Comparison of ENCODE assay signal across 11 cellular contexts in genomic region chr11:83971063-83971462, GRCh38.
DNase-seq lines count a peak whose midpoint lies in the region; ATAC-seq and TF ChIP-seq lines count a peak whose summit lies in the region.
"Had no signal": no experiment of that assay in that cellular context is flagged by ENCODE, and none has a peak within 500 bp of the region (broad histone marks: within the 10 kb centered on the region; RNA-seq: fewer than 3 reads in every experiment).

No MANE protein-coding gene starts in this region.

- no peak overlapping the region for H3K56ac ChIP-seq in IMR-90 (ENCODE audit: extremely low read depth, insufficient read depth, low read length)

- dilution Hi-C loops in IMR-90 (cut with HindIII; ENCODE audit: low sequenced_read_pairs, unreplicated experiment), result no loop called here

- no peak overlapping the region for H2BK15ac ChIP-seq in IMR-90 (ENCODE audit: low read depth, low read length)

- TF ChIP-seq POLR2A in IMR-90 (IDR thresholded peaks at IDR 0.05; ENCODE audit: low read depth, low read length), result no peak

- no peaks in the 10 kb centered on the region for H3K79me1 ChIP-seq in IMR-90 (ENCODE audit: low read depth in 1 of 2, low read length in 2 of 2)

- DNase-seq in NCI-H2081 (lab: John Stamatoyannopoulos, UW), result peak; percentile 13 to 47
- DNase-seq in NCI-H2081 treated with DMSO at 0.1 percent for 48 hours (lab: John Stamatoyannopoulos, UW), result no peak
- peak; percentile 0 for DNase-seq in IMR-90
- peak; percentile 12 for DNase-seq in smooth muscle cell of the brain vasculature (ENCODE audit: low read depth, low spot score)
- DNase-seq in T-cell, result no peak
- DNase-seq in foreskin melanocyte, result no peak
- DNase-seq in stimulated activated CD4-positive, alpha-beta T cell treated with anti-CD3 and anti-CD28 coated beads, Interleukin-2, amount 100 ng/mL, for 48 hours, result no peak
- DNase-seq: activated effector memory CD4-positive, alpha-beta T cell treated with Interleukin-2 at 50 U/mL for 16 hours; NCI-H510A treated with DMSO at 0.1 percent for 48 hours had no signal

- in situ Hi-C loops in IMR-90 (cut with MboI; ENCODE audit: low sequenced_read_pairs), result no loop called here

- H3K4me1 Mint-ChIP-seq in T-cell, result no peaks in the 10 kb centered on the region

- no peak overlapping the region for H2BK120ac ChIP-seq in IMR-90 (ENCODE audit: low read depth, low read length)

- H4K91ac ChIP-seq in IMR-90 (ENCODE audit: insufficient read depth, low read depth, low read length), result no peak overlapping the region

- H2AFZ ChIP-seq in IMR-90 (replicated peaks; ENCODE audit: low read length, poor library complexity), result no peak overlapping the region

- H2BK20ac ChIP-seq in IMR-90 (ENCODE audit: low read depth, low read length), result no peak overlapping the region

- no peak overlapping the region for H3K4me3 Mint-ChIP-seq in T-cell

- no peak overlapping the region for H3K27ac Mint-ChIP-seq in T-cell

- H3K18ac ChIP-seq in IMR-90 (ENCODE audit: low read depth, low read length), result no peak overlapping the region

- no peaks in the 10 kb centered on the region for H3K9me1 ChIP-seq in IMR-90 (ENCODE audit: insufficient read depth, low read length)

- H3K9me3 Mint-ChIP-seq in T-cell, result peaks cover under 1 to 9% (median 6%) of the 10 kb centered on the region in 3 donors

- no peak overlapping the region for H4K8ac ChIP-seq in IMR-90 (ENCODE audit: low read depth in 2 of 2, low read length in 2 of 2)

- no peaks in the 10 kb centered on the region for H3K4me1 ChIP-seq in IMR-90 (ENCODE audit: control insufficient read depth, insufficient read depth, low read length)

- CTCF ChIA-PET in IMR-90 (lab: Yijun Ruan, JAX) (no interaction called here), T-cell (lab: Charles Lee) (no interaction called here)

- 0% methylated on average over 1 of the region's 1 CpG; no CpG with 5 or more reads in 1 of the 2 experiments for WGBS in IMR-90 (ENCODE audit: extremely low coverage in 2 of 2, insufficient read length in 1 of 2), 2 experiments

- no peak overlapping the region for H3K23ac ChIP-seq in IMR-90 (ENCODE audit: low read depth, low read length)

- no peaks in the 10 kb centered on the region for H3K27me3 Mint-ChIP-seq in T-cell

- H4K5ac ChIP-seq in IMR-90 (ENCODE audit: low read depth, low read length), result no peak overlapping the region

- ATAC-seq in IMR-90 (ENCODE audit: low read depth), result no peak
- no peak for ATAC-seq in T-cell (replicated peaks in 1 of 4)

- H3K9ac ChIP-seq in IMR-90 (ENCODE audit: low read depth, low read length), result no peak overlapping the region

- H3K4me2 ChIP-seq in IMR-90 (ENCODE audit: low read depth, low read length), result no peak overlapping the region

- no TSS peak for BruUV-seq in IMR-90 (replicated peaks; lab: Mats Ljungman, UMichigan)

- no peak overlapping the region for H3K4me3 ChIP-seq in IMR-90 (ENCODE audit: insufficient read depth, low read depth, low read length)
- H3K4me3 ChIP-seq: lung had no signal

- H2BK5ac ChIP-seq in IMR-90 (ENCODE audit: low read depth, low read length, poor library complexity, severe bottlenecking), result no peak overlapping the region

- no peaks in the 10 kb centered on the region for H3K36me3 Mint-ChIP-seq in T-cell

- no peak for TF ChIP-seq RAD21 in IMR-90 (IDR thresholded peaks at IDR 0.05; ENCODE audit: low read length)

- H3K36me3 ChIP-seq in IMR-90 (ENCODE audit: control insufficient read depth, insufficient read depth, low read length), result no peaks in the 10 kb centered on the region

- no peak overlapping the region for H2AK5ac ChIP-seq in IMR-90 (ENCODE audit: low read depth, low read length)

- intact Hi-C loops in IMR-90 (cut with micrococcal nuclease), result no loop called here

- no peak for TF ChIP-seq CTCF in IMR-90 (conservative IDR thresholded peaks at IDR 0.05; ENCODE audit: low read depth, low read length)

- no peaks in the 10 kb centered on the region for H3K9me3 ChIP-seq in IMR-90 (ENCODE audit: control insufficient read depth, insufficient read depth, low read length)

- no peak overlapping the region for H3K27ac ChIP-seq in IMR-90 (ENCODE audit: insufficient read depth, low read length)
- peak overlapping the region; percentile 78 for H3K27ac ChIP-seq in cingulate gyrus (ENCODE audit: low read depth, low read length)

- POLR2A ChIA-PET in IMR-90 (lab: Charles Lee; ENCODE audit: unreplicated experiment), result no interaction called here
- POLR2A ChIA-PET in T-cell (lab: Charles Lee), result no interaction called here

- no peak overlapping the region for H3K14ac ChIP-seq in IMR-90 (replicated peaks; ENCODE audit: low read depth, low read length)

- no peaks in the 10 kb centered on the region for H3K27me3 ChIP-seq in IMR-90 (ENCODE audit: control insufficient read depth, insufficient read depth, low read length)

- no peaks in the 10 kb centered on the region for H4K20me1 ChIP-seq in IMR-90 (ENCODE audit: insufficient read depth, low read length)

- no peak overlapping the region for H2AK9ac ChIP-seq in IMR-90 (replicated peaks; ENCODE audit: low read depth, low read length, poor library complexity)

- no peak overlapping the region for H3K4ac ChIP-seq in IMR-90 (ENCODE audit: low read depth, low read length)

TF ChIP-seq in IMR-90, 13 proteins besides CTCF, POLR2A, EP300 and RAD21:
- TF ChIP-seq CEBPB (IDR thresholded peaks at IDR 0.05; ENCODE audit: low read depth, low read length) (no peak), USF2 (IDR thresholded peaks at IDR 0.05; ENCODE audit: low read depth, low read length) (no peak), CHD1 (IDR thresholded peaks at IDR 0.05; ENCODE audit: low read depth, low read length) (no peak), RCOR1 (IDR thresholded peaks at IDR 0.05; ENCODE audit: insufficient replicate concordance, low read length) (no peak), MAFK (IDR thresholded peaks at IDR 0.05; ENCODE audit: low read depth, low read length) (no peak)

Comparison
In these comparisons a context has a peak if more than half of its experiments do, and no peak if none do; other contexts are left out.
1. DNase-seq: peak in NCI-H2081 (2 of 2), IMR-90 (single experiment) and smooth muscle cell of the brain vasculature (single experiment); none in NCI-H2081 treated with DMSO at 0.1 percent for 48 hours (single experiment), T-cell (0 of 34), foreskin melanocyte (single experiment) and stimulated activated CD4-positive, alpha-beta T cell treated with anti-CD3 and anti-CD28 coated beads, Interleukin-2, amount 100 ng/mL, for 48 hours (0 of 2).